In genomic region chr16:30449116-30449435, GRCh38 we compare ENCODE assay signal across 17 cellular contexts. TPM values are rescaled to one million over a fixed set of nuclear protein-coding genes. Genes with fewer than 3 reads are reported as not detected.
DNase-seq lines count a peak whose midpoint lies in the region; ATAC-seq and TF ChIP-seq lines count a peak whose summit lies in the region.
"Had no signal": no experiment of that assay in that cellular context is flagged by ENCODE, and none has a peak within 500 bp of the region (broad histone marks: within the 10 kb centered on the region; RNA-seq: fewer than 3 reads in every experiment).

No MANE protein-coding gene starts in this region.

- H3K27me3 Mint-ChIP-seq in natural killer cell treated with Interleukin-12 subunit alpha and Interleukin-12 subunit beta and Interleukin-15 and Interleukin-18, amount 100 ng/mL, for 72 hours, result no peaks in the 10 kb centered on the region
- no peaks in the 10 kb centered on the region for H3K27me3 Mint-ChIP-seq in natural killer cell (ENCODE audit: low read depth in 2 of 2)
- H3K27me3 Mint-ChIP-seq: CD4-positive, alpha-beta memory T cell had no signal

- no peak overlapping the region for H2AFZ ChIP-seq in MM.1S (ENCODE audit: low read length)

- no peak for DNase-seq in natural killer cell treated with Interleukin-12 subunit alpha and Interleukin-12 subunit beta and Interleukin-15 and Interleukin-18, amount 100 ng/mL, for 72 hours (ENCODE audit: low spot score)
- DNase-seq in natural killer cell (no peak), right lobe of liver (no peak), MM.1S (no peak)
- DNase-seq: DMS 273 treated with DMSO at 0.1 percent for 48 hours, DMS153, DMS79 had no signal

- no peak for ATAC-seq in natural killer cell treated with Interleukin-12 subunit alpha and Interleukin-12 subunit beta and Interleukin-15 and Interleukin-18, amount 100 ng/mL, for 72 hours
- no peak for ATAC-seq in natural killer cell
- ATAC-seq in right lobe of liver, result no peak

- no peaks in the 10 kb centered on the region for H3F3A ChIP-seq in MM.1S (ENCODE audit: insufficient read depth, low read length)

- H3K4me3 Mint-ChIP-seq in natural killer cell treated with Interleukin-12 subunit alpha and Interleukin-12 subunit beta and Interleukin-15 and Interleukin-18, amount 100 ng/mL, for 72 hours, result no peak overlapping the region
- no peak overlapping the region for H3K4me3 Mint-ChIP-seq in natural killer cell
- H3K4me3 Mint-ChIP-seq: CD14-positive monocyte had no signal

- H3K4me3 ChIP-seq in right lobe of liver (no peak overlapping the region), MM.1S (ENCODE audit: low read length) (no peak overlapping the region)
- H3K4me3 ChIP-seq: BLaER1, GM12878 had no signal

- H3K36me3 ChIP-seq in right lobe of liver, result peaks cover 0 to 3% (median 0%) of the 10 kb centered on the region in 4 donors
- H3K36me3 ChIP-seq in MM.1S (replicated peaks; ENCODE audit: insufficient read depth, low read length), result no peaks in the 10 kb centered on the region

- H3K4me1 Mint-ChIP-seq in natural killer cell treated with Interleukin-12 subunit alpha and Interleukin-12 subunit beta and Interleukin-15 and Interleukin-18, amount 100 ng/mL, for 72 hours (ENCODE audit: low read depth in 2 of 2), result peaks cover 40 to 43% of the 10 kb centered on the region in 2 donors
- peaks cover 42% of the 10 kb centered on the region in 2 donors for H3K4me1 Mint-ChIP-seq in natural killer cell

- no peak for TF ChIP-seq POLR2A in right lobe of liver (IDR thresholded peaks at IDR 0.05)

- no peaks in the 10 kb centered on the region for H3K27me3 ChIP-seq in right lobe of liver
- H3K27me3 ChIP-seq in MM.1S (replicated peaks; ENCODE audit: insufficient read depth, low read length), result no peaks in the 10 kb centered on the region
- H3K27me3 ChIP-seq: BE2C, BLaER1 had no signal

- no peak overlapping the region for H3K4me2 ChIP-seq in MM.1S (ENCODE audit: low read depth, low read length)
- H3K4me2 ChIP-seq: BLaER1 had no signal

- H4K20me1 ChIP-seq in MM.1S (ENCODE audit: insufficient read depth, low read length), result no peaks in the 10 kb centered on the region

- no peaks in the 10 kb centered on the region for H3K9me2 ChIP-seq in MM.1S (replicated peaks; ENCODE audit: insufficient read depth, low read length)

- WGBS in right lobe of liver (ENCODE audit: insufficient coverage, low coverage, low lambda C conversion rate, missing lambda C conversion rate), result 51% methylated on average over 3 of the region's 3 CpGs

- no peaks in the 10 kb centered on the region for H3K9me3 ChIP-seq in right lobe of liver
- H3K9me3 ChIP-seq in MM.1S (replicated peaks; ENCODE audit: insufficient read depth, low read length), result no peaks in the 10 kb centered on the region
- H3K9me3 ChIP-seq: BE2C, BLaER1 had no signal

- no peaks in the 10 kb centered on the region for H3K9me3 Mint-ChIP-seq in natural killer cell treated with Interleukin-12 subunit alpha and Interleukin-12 subunit beta and Interleukin-15 and Interleukin-18, amount 100 ng/mL, for 72 hours
- H3K9me3 Mint-ChIP-seq in natural killer cell, result no peaks in the 10 kb centered on the region
- H3K9me3 Mint-ChIP-seq: CD4-positive, alpha-beta memory T cell; CD4-positive, CD25-positive, alpha-beta regulatory T cell; CD8-positive, alpha-beta memory T cell had no signal

- TF ChIP-seq CTCF in natural killer cell (IDR thresholded peaks at IDR 0.05) (no peak), right lobe of liver (IDR thresholded peaks at IDR 0.05) (no peak), MM.1S (IDR thresholded peaks at IDR 0.05; ENCODE audit: low read length) (no peak)

- intact Hi-C loops in natural killer cell (cut with micrococcal nuclease) (no loop called here), right lobe of liver (cut with DNase I) (no loop called here)

- peak overlapping the region; percentile 60 to 72 for H3K27ac Mint-ChIP-seq in natural killer cell treated with Interleukin-12 subunit alpha and Interleukin-12 subunit beta and Interleukin-15 and Interleukin-18, amount 100 ng/mL, for 72 hours
- no peak overlapping the region for H3K27ac Mint-ChIP-seq in natural killer cell

- H3K9ac ChIP-seq in MM.1S (ENCODE audit: low read length), result no peak overlapping the region
- H3K9ac ChIP-seq: BLaER1 had no signal

- peaks cover 0 to 32% (median 9%) of the 10 kb centered on the region in 4 donors for H3K4me1 ChIP-seq in right lobe of liver
- H3K4me1 ChIP-seq in MM.1S (ENCODE audit: low read length), result peaks cover 13% of the 10 kb centered on the region

- H3K79me2 ChIP-seq in MM.1S (ENCODE audit: low read length), result peaks cover 14% of the 10 kb centered on the region

- peak overlapping the region in 2 of 3 donors; percentile 86 to 94 for H3K27ac ChIP-seq in right lobe of liver
- no peak overlapping the region for H3K27ac ChIP-seq in MM.1S (ENCODE audit: low read length)
- H3K27ac ChIP-seq: BLaER1 had no signal

- peaks cover 2% of the 10 kb centered on the region for H3K36me3 Mint-ChIP-seq in natural killer cell treated with Interleukin-12 subunit alpha and Interleukin-12 subunit beta and Interleukin-15 and Interleukin-18, amount 100 ng/mL, for 72 hours
- H3K36me3 Mint-ChIP-seq in natural killer cell, result no peaks in the 10 kb centered on the region

RNA-seq across cellular contexts. Expression of gene SEPHS2, which starts 3.4 kb away (rescaled TPM):
- 10 to 100 TPM; 84.7 to 91.4 TPM for total RNA-seq in natural killer cell treated with Interleukin-12 subunit alpha and Interleukin-12 subunit beta and Interleukin-15 and Interleukin-18, amount 100 ng/mL, for 72 hours
- total RNA-seq in natural killer cell, result 10 to 100 TPM; 25.5 to 37.6 (median 35.0) TPM
- 100 to 1,000 TPM; 157 to 228 (median 205) TPM for total RNA-seq in right lobe of liver

RNA-seq across cellular contexts. Expression of gene DCTPP1, which starts 19.2 kb away (rescaled TPM):
- total RNA-seq in natural killer cell treated with Interleukin-12 subunit alpha and Interleukin-12 subunit beta and Interleukin-15 and Interleukin-18, amount 100 ng/mL, for 72 hours, result 100 to 1,000 TPM in 1 of 2 donors, 10 to 100 TPM in 1; 95.9 to 155 TPM
- total RNA-seq in natural killer cell (10 to 100 TPM; 11.2 to 16.9 (median 15.2) TPM), right lobe of liver (10 to 100 TPM; 10.0 to 17.9 (median 13.9) TPM)

RNA-seq across cellular contexts. Expression of gene ITGAL, which starts 23.5 kb away (rescaled TPM):
- total RNA-seq in natural killer cell treated with Interleukin-12 subunit alpha and Interleukin-12 subunit beta and Interleukin-15 and Interleukin-18, amount 100 ng/mL, for 72 hours, result 100 to 1,000 TPM; 648 to 717 TPM
- total RNA-seq in natural killer cell (1,000 to 10,000 TPM; 1,131 to 1,260 (median 1,176) TPM), right lobe of liver (10 to 100 TPM in 4 of 6 experiments, 1 to 10 TPM in 2; 7.3 to 12.4 (median 10.2) TPM)
- total RNA-seq: A673, Daoy, G401 had no signal

RNA-seq across cellular contexts. Expression of gene ZNF771, which starts 41.7 kb away (rescaled TPM):
- 1 to 10 TPM; 3.4 to 7.3 TPM for total RNA-seq in natural killer cell treated with Interleukin-12 subunit alpha and Interleukin-12 subunit beta and Interleukin-15 and Interleukin-18, amount 100 ng/mL, for 72 hours
- 1 to 10 TPM in 2 of 3 donors, under 1 TPM in 1; 0.70 to 1.4 (median 1.4) TPM for total RNA-seq in natural killer cell
- 10 to 100 TPM in 3 of 6 experiments, 1 to 10 TPM in 3; 3.9 to 11.3 (median 9.6) TPM for total RNA-seq in right lobe of liver

RNA-seq across cellular contexts. Expression of gene ZNF48, which starts 53.9 kb away (rescaled TPM):
- 10 to 100 TPM; 10.2 to 14.7 TPM for total RNA-seq in natural killer cell treated with Interleukin-12 subunit alpha and Interleukin-12 subunit beta and Interleukin-15 and Interleukin-18, amount 100 ng/mL, for 72 hours
- total RNA-seq in natural killer cell (1 to 10 TPM; 5.5 to 7.4 (median 7.1) TPM), right lobe of liver (1 to 10 TPM; 2.9 to 4.3 (median 3.9) TPM)

Comparison
In these comparisons a context has a peak if more than half of its experiments do, and no peak if none do; other contexts are left out.
1. H3K27ac Mint-ChIP-seq: peak in natural killer cell treated with Interleukin-12 subunit alpha and Interleukin-12 subunit beta and Interleukin-15 and Interleukin-18, amount 100 ng/mL, for 72 hours (2 of 2); none in natural killer cell (0 of 2).
2. RNA of gene DCTPP1, which starts 19.2 kb away (total RNA-seq): 95.9 to 155 TPM in natural killer cell treated with Interleukin-12 subunit alpha and Interleukin-12 subunit beta and Interleukin-15 and Interleukin-18, amount 100 ng/mL, for 72 hours; 11.2 to 16.9 TPM in natural killer cell and 10.0 to 17.9 TPM in right lobe of liver; every median in the first group is over 4 times any median in the second.
3. RNA of gene ITGAL, which starts 23.5 kb away (total RNA-seq): 1,131 to 1,260 TPM in natural killer cell and 648 to 717 TPM in natural killer cell treated with Interleukin-12 subunit alpha and Interleukin-12 subunit beta and Interleukin-15 and Interleukin-18, amount 100 ng/mL, for 72 hours; 7.3 to 12.4 TPM in right lobe of liver; every median in the first group is over 10 times any median in the second.